In genomic region chr1:201745023-201745422, GRCh38 we compare ENCODE assay signal across 21 cellular contexts.
DNase-seq lines count a peak whose midpoint lies in the region; ATAC-seq and TF ChIP-seq lines count a peak whose summit lies in the region.
"Had no signal": no experiment of that assay in that cellular context is flagged by ENCODE, and none has a peak within 500 bp of the region (broad histone marks: within the 10 kb centered on the region; RNA-seq: fewer than 3 reads in every experiment).

No MANE protein-coding gene starts in this region.

- POLR2A ChIA-PET in IMR-90 (lab: Charles Lee; ENCODE audit: unreplicated experiment): no interaction called here

- no peak for TF ChIP-seq POLR2A in IMR-90 (IDR thresholded peaks at IDR 0.05; ENCODE audit: low read depth, low read length)

- peak; percentile 10; the same call in 1 of the 2 replicates for TF ChIP-seq RAD21 in IMR-90 (IDR thresholded peaks at IDR 0.05; ENCODE audit: low read length)

- TF ChIP-seq CTCF in IMR-90 (conservative IDR thresholded peaks at IDR 0.05; ENCODE audit: low read depth, low read length) (no peak), cardiac fibroblast (IDR thresholded peaks at IDR 0.05; ENCODE audit: low read depth, low read length) (no peak), osteoblast (IDR thresholded peaks at IDR 0.05; ENCODE audit: extremely low read depth, low read depth, low read length) (no peak)

- H2BK20ac ChIP-seq in IMR-90 (ENCODE audit: low read depth, low read length): peak overlapping the region; percentile 55; the same call in 1 of the 2 replicates

- no peaks in the 10 kb centered on the region for H3K9me3 Mint-ChIP-seq in effector memory CD8-positive, alpha-beta T cell
- H3K9me3 Mint-ChIP-seq: activated CD4-positive, alpha-beta T cell treated with anti-CD3 and anti-CD28 coated beads, Interleukin-2, amount 10 ng/mL, durations not matched to agents 24 days and 14 days had no signal

- CTCF ChIA-PET in IMR-90 (lab: Yijun Ruan, JAX): no interaction called here

- H3K27me3 ChIP-seq in IMR-90 (ENCODE audit: control insufficient read depth, insufficient read depth, low read length) (no peaks in the 10 kb centered on the region), osteoblast (ENCODE audit: insufficient read depth, low read length) (no peaks in the 10 kb centered on the region)

- peak; percentile 78 for DNase-seq in EH (ENCODE audit: low read depth)
- peak; percentile 96 for DNase-seq in IMR-90
- peak; percentile 83 to 84 for DNase-seq in cardiac fibroblast (ENCODE audit: low read depth in 2 of 2)
- peak; percentile 87 for DNase-seq in osteoblast (ENCODE audit: insufficient read length, low spot score, missing footprints)
- DNase-seq in effector memory CD8-positive, alpha-beta T cell: no peak
- no peak for DNase-seq in G401 (ENCODE audit: low spot score)
- DNase-seq in NCI-H1092 treated with DMSO at 0.1 percent for 48 hours (lab: John Stamatoyannopoulos, UW): no peak
- DNase-seq: activated CD4-positive, alpha-beta T cell treated with anti-CD3 and anti-CD28 coated beads, Interleukin-2, amount 10 ng/mL, durations not matched to agents 24 days and 14 days; activated CD8-positive, alpha-beta memory T cell treated with anti-CD3 and anti-CD28 coated beads, Interleukin-2, amount 50 U/mL, for 4 hours; activated effector memory CD4-positive, alpha-beta T cell treated with anti-CD3 and anti-CD28 coated beads, Interleukin-2, amount 50 U/mL, for 16 hours; anterior cingulate cortex; Calu3; erythroblast; GDM1; lower lobe of right lung; NCI-H1417 treated with DMSO at 0.1 percent for 48 hours; NK-92 treated with Interleukin-12 subunit alpha and Interleukin-12 subunit beta, amount 100 ng/mL, for 24 hours; occipital lobe had no signal

- H2BK5ac ChIP-seq in IMR-90 (ENCODE audit: low read depth, low read length, poor library complexity, severe bottlenecking): peak overlapping the region; percentile 48

- peaks cover 22% of the 10 kb centered on the region for H3K9me1 ChIP-seq in IMR-90 (ENCODE audit: insufficient read depth, low read length)

- H3K36me3 ChIP-seq in IMR-90 (ENCODE audit: control insufficient read depth, insufficient read depth, low read length) (peaks cover 2% of the 10 kb centered on the region; the same call in 1 of the 2 replicates), osteoblast (ENCODE audit: insufficient read depth, low read length) (peaks cover 33% of the 10 kb centered on the region)
- H3K36me3 ChIP-seq: lower lobe of right lung had no signal

- in situ Hi-C loops in IMR-90 (cut with MboI; ENCODE audit: low sequenced_read_pairs) (no loop called here), G401 (cut with HindIII; ENCODE audit: low sequenced_read_pairs) (no loop called here)

- WGBS in IMR-90 (ENCODE audit: extremely low coverage in 2 of 2, insufficient read length in 1 of 2), 2 experiments: no CpG with 5 or more reads among the region's 3 CpGs

- peak overlapping the region; percentile 53; the same call in 1 of the 2 replicates for H3K4me2 ChIP-seq in IMR-90 (ENCODE audit: low read depth, low read length)
- H3K4me2 ChIP-seq in osteoblast (ENCODE audit: insufficient read depth, low read length): no peak overlapping the region

- no TSS peak for BruUV-seq in IMR-90 (replicated peaks; lab: Mats Ljungman, UMichigan)

- H3K4ac ChIP-seq in IMR-90 (ENCODE audit: low read depth, low read length): peak overlapping the region; percentile 52; the same call in 1 of the 2 replicates

- H3K4me3 ChIP-seq in IMR-90 (ENCODE audit: insufficient read depth, low read depth, low read length) (no peak overlapping the region), cardiac fibroblast (replicated peaks in 1 of 2; ENCODE audit: low read depth in 2 of 2, low read length in 2 of 2) (no peak overlapping the region), osteoblast (ENCODE audit: insufficient read depth, low read length) (no peak overlapping the region)
- H3K4me3 ChIP-seq: GM12878, lower lobe of right lung had no signal

- intact Hi-C loops in IMR-90 (cut with micrococcal nuclease): loop anchor here (5.0 kb wide), 2 partner anchors 33 to 47 kb away; no protein-coding TSS in a partner anchor

- dilution Hi-C loops in IMR-90 (cut with HindIII; ENCODE audit: low sequenced_read_pairs, unreplicated experiment): no loop called here

- H3K4me1 ChIP-seq in IMR-90 (ENCODE audit: control insufficient read depth, insufficient read depth, low read length) (peaks cover 33% of the 10 kb centered on the region), osteoblast (ENCODE audit: insufficient read depth, low read length) (peaks cover 74% of the 10 kb centered on the region)

- peaks cover 10 to 11% of the 10 kb centered on the region in 2 donors for H3K4me1 Mint-ChIP-seq in effector memory CD8-positive, alpha-beta T cell (ENCODE audit: low read depth in 2 of 2)

- H3K27ac ChIP-seq in IMR-90 (ENCODE audit: insufficient read depth, low read length) (no peak overlapping the region), osteoblast (ENCODE audit: low read depth, low read length) (peak overlapping the region; percentile 57)
- H3K27ac ChIP-seq: lower lobe of right lung had no signal

- H4K20me1 ChIP-seq in IMR-90 (ENCODE audit: insufficient read depth, low read length) (peaks cover 66% of the 10 kb centered on the region), osteoblast (ENCODE audit: insufficient read depth, low read length) (peaks cover 30% of the 10 kb centered on the region)

- H4K5ac ChIP-seq in IMR-90 (ENCODE audit: low read depth, low read length): no peak overlapping the region; the same call in 1 of the 2 replicates

- H3K27ac Mint-ChIP-seq in effector memory CD8-positive, alpha-beta T cell: no peak overlapping the region
- H3K27ac Mint-ChIP-seq: activated CD4-positive, alpha-beta T cell treated with anti-CD3 and anti-CD28 coated beads, Interleukin-2, amount 10 ng/mL, durations not matched to agents 24 days and 14 days had no signal

- H2AFZ ChIP-seq in IMR-90 (replicated peaks; ENCODE audit: low read length, poor library complexity) (no peak overlapping the region), osteoblast (ENCODE audit: low read length) (no peak overlapping the region)

- H2BK120ac ChIP-seq in IMR-90 (ENCODE audit: low read depth, low read length): no peak overlapping the region

- no peak overlapping the region for H4K8ac ChIP-seq in IMR-90 (ENCODE audit: low read depth in 2 of 2, low read length in 2 of 2)

- no peak overlapping the region for H2AK5ac ChIP-seq in IMR-90 (ENCODE audit: low read depth, low read length)

- H3K14ac ChIP-seq in IMR-90 (replicated peaks; ENCODE audit: low read depth, low read length): no peak overlapping the region

- no peak overlapping the region; the same call in 1 of the 2 replicates for H3K56ac ChIP-seq in IMR-90 (ENCODE audit: extremely low read depth, insufficient read depth, low read length)

- peaks cover 86% of the 10 kb centered on the region for H3K79me2 ChIP-seq in osteoblast (ENCODE audit: insufficient read depth, low read length)

- peaks cover 54 to 75% of the 10 kb centered on the region in 2 donors for H3K27me3 Mint-ChIP-seq in effector memory CD8-positive, alpha-beta T cell

- H2AK9ac ChIP-seq in IMR-90 (replicated peaks; ENCODE audit: low read depth, low read length, poor library complexity): no peak overlapping the region

- no peak overlapping the region for H3K23ac ChIP-seq in IMR-90 (ENCODE audit: low read depth, low read length)

- H3K9me3 ChIP-seq in IMR-90 (ENCODE audit: control insufficient read depth, insufficient read depth, low read length) (no peaks in the 10 kb centered on the region), osteoblast (ENCODE audit: low read depth, low read length) (no peaks in the 10 kb centered on the region)
- H3K9me3 ChIP-seq: lower lobe of right lung had no signal

- peaks cover 40 to 95% of the 10 kb centered on the region in 2 experiments; a peak in 3 of 4 replicates for H3K79me1 ChIP-seq in IMR-90 (ENCODE audit: low read depth in 1 of 2, low read length in 2 of 2)

- H3K18ac ChIP-seq in IMR-90 (ENCODE audit: low read depth, low read length): peak overlapping the region; percentile 74; the same call in 1 of the 2 replicates

- no peak overlapping the region for H3K4me3 Mint-ChIP-seq in effector memory CD8-positive, alpha-beta T cell
- H3K4me3 Mint-ChIP-seq: activated CD4-positive, alpha-beta T cell treated with anti-CD3 and anti-CD28 coated beads, Interleukin-2, amount 10 ng/mL, durations not matched to agents 24 days and 14 days had no signal

- peak overlapping the region; percentile 21; the same call in 1 of the 2 replicates for H3K9ac ChIP-seq in IMR-90 (ENCODE audit: low read depth, low read length)

- no peak overlapping the region for H4K91ac ChIP-seq in IMR-90 (ENCODE audit: insufficient read depth, low read depth, low read length)

- ATAC-seq in IMR-90 (ENCODE audit: low read depth) (peak; percentile 64), HG03097 (IDR thresholded peaks at IDR 0.05; ENCODE audit: low FRiP score, unreplicated experiment) (no peak)
- no peak for ATAC-seq in effector memory CD8-positive, alpha-beta T cell (replicated peaks)
- ATAC-seq: GM12878, lower lobe of right lung, sciatic nerve had no signal

- peak overlapping the region; percentile 30; the same call in 1 of the 3 replicates for H2BK15ac ChIP-seq in IMR-90 (ENCODE audit: low read depth, low read length)

- H3K36me3 Mint-ChIP-seq in effector memory CD8-positive, alpha-beta T cell (ENCODE audit: insufficient read depth): no peaks in the 10 kb centered on the region

TF ChIP-seq in IMR-90, 13 proteins besides CTCF, POLR2A, EP300 and RAD21 (continues in another document):
- TF ChIP-seq CEBPB (IDR thresholded peaks at IDR 0.05; ENCODE audit: low read depth, low read length): peak; percentile 94
- TF ChIP-seq RFX5 (IDR thresholded peaks at IDR 0.05; ENCODE audit: low read depth, low read length): no peak
- TF ChIP-seq CHD1 (IDR thresholded peaks at IDR 0.05; ENCODE audit: low read depth, low read length): no peak
- TF ChIP-seq MXI1 (IDR thresholded peaks at IDR 0.05; ENCODE audit: borderline replicate concordance, low read depth, low read length): no peak
- no peak for TF ChIP-seq SMC3 (IDR thresholded peaks at IDR 0.05; ENCODE audit: low read depth, low read length)
- TF ChIP-seq NFE2L2 (IDR thresholded peaks at IDR 0.05; ENCODE audit: low read depth, low read length): no peak
- TF ChIP-seq MAFK (IDR thresholded peaks at IDR 0.05; ENCODE audit: low read depth, low read length): no peak
- TF ChIP-seq RCOR1 (IDR thresholded peaks at IDR 0.05; ENCODE audit: insufficient replicate concordance, low read length): no peak
- 0 out of 2 replicates have a peak, but pooled peaks have one; percentile 18 for TF ChIP-seq BHLHE40 (IDR thresholded peaks at IDR 0.05; ENCODE audit: low read depth, low read length)
- TF ChIP-seq USF2 (IDR thresholded peaks at IDR 0.05; ENCODE audit: low read depth, low read length): no peak
- TF ChIP-seq FOS (IDR thresholded peaks at IDR 0.05; ENCODE audit: low read depth, low read length): peak; percentile 86

Comparison
In these comparisons a context has a peak if more than half of its experiments do, and no peak if none do; other contexts are left out.
1. DNase-seq: peak in EH (single experiment), IMR-90 (single experiment), cardiac fibroblast (2 of 2) and osteoblast (single experiment); none in effector memory CD8-positive, alpha-beta T cell (0 of 3), G401 (single experiment) and NCI-H1092 treated with DMSO at 0.1 percent for 48 hours (single experiment).